In the genomic region with DNA sequence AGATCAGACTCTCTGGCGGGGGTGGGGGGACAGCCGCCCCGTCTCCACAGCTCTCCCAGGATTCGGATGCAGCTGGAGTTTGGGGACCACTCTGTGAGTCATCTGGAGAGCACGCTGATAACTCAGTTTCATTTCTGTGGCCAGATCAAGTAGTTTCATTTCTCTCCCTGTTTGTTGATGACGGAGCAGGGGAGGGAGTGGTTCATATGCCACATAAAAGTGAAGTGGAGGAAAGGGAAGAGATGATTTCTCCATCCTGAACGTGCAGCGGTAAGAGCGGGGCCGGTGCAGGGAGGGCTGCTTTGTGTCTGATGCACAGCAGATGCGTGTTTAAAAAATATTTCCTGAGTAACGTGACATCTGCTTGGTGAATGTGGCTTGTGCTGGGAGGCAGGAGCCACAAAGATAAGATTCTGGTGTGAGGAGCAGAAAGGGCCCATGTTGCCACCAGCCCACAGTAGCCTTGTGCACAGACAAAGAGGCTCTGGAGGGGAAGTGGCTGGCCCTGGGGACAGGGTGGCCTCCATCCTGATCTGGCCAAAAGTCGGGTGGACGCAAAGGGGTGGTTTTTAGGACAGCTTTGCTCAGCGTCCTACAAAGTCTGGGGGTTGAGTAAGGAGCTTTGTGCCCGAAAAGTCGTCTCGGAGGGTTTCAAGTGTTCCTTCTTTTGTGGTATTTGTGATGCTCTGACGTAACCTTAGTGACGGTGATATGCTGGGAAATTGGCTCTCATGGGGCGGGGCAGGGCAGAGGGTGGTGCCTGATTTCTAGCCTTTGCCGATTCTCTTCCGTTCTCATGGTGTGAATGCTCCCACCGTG, we compare ENCODE assay signal across 8 cellular contexts. TPM values are rescaled to one million over a fixed set of nuclear protein-coding genes. Genes with fewer than 3 reads are reported as not detected.
DNase-seq lines count a peak whose midpoint lies in the region; ATAC-seq, FAIRE-seq and TF ChIP-seq lines count a peak whose summit lies in the region.

A gene with protein sequence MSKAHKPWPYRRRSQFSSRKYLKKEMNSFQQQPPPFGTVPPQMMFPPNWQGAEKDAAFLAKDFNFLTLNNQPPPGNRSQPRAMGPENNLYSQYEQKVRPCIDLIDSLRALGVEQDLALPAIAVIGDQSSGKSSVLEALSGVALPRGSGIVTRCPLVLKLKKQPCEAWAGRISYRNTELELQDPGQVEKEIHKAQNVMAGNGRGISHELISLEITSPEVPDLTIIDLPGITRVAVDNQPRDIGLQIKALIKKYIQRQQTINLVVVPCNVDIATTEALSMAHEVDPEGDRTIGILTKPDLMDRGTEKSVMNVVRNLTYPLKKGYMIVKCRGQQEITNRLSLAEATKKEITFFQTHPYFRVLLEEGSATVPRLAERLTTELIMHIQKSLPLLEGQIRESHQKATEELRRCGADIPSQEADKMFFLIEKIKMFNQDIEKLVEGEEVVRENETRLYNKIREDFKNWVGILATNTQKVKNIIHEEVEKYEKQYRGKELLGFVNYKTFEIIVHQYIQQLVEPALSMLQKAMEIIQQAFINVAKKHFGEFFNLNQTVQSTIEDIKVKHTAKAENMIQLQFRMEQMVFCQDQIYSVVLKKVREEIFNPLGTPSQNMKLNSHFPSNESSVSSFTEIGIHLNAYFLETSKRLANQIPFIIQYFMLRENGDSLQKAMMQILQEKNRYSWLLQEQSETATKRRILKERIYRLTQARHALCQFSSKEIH (plus strand): TSS at position 242 of the 819 bp plus-strand sequence. CDS start 14,880 bp downstream, outside the sequence.

- no peaks in the 10 kb centered on the region for H3K9me1 ChIP-seq in keratinocyte (ENCODE audit: control insufficient read depth, extremely low read depth, insufficient read depth, low read length)

- peak; percentile 67 for TF ChIP-seq POLR2A in GM18526 (IDR thresholded peaks at IDR 0.05; ENCODE audit: extremely low read depth, insufficient read length)

- H4K20me1 ChIP-seq in keratinocyte (ENCODE audit: control insufficient read depth, extremely low read depth, insufficient read depth, low read length): no peaks in the 10 kb centered on the region

- H3K36me3 Mint-ChIP-seq in activated naive CD8-positive, alpha-beta T cell treated with anti-CD3 and anti-CD28 coated beads, Interleukin-2, amount 10 ng/mL, durations not matched to agents 7 days and 5 days: peaks cover 26% of the 10 kb centered on the region

- H3K36me3 ChIP-seq in keratinocyte (ENCODE audit: control insufficient read depth in 2 of 2, extremely low read depth in 1 of 2, insufficient read depth in 2 of 2, low read length in 2 of 2): no peaks in the 10 kb centered on the region

- POLR2A ChIA-PET in activated naive CD8-positive, alpha-beta T cell treated with anti-CD3 and anti-CD28 coated beads, Interleukin-2, amount 10 ng/mL, durations not matched to agents 7 days and 5 days (lab: Charles Lee): interaction anchor here (0.7 to 8.0 kb wide), 14 partner anchors 9 to 702 kb away, joined by 3 to 233 read pairs (median 6); a partner anchor contains a TSS

- peak within 1 kb of the TSS; percentile 8 for H3K4me2 ChIP-seq in keratinocyte (ENCODE audit: control insufficient read depth, extremely low read depth, insufficient read depth, low read depth, low read length)

- no peak within 1 kb of the TSS for H3K9ac ChIP-seq in keratinocyte (ENCODE audit: control insufficient read depth, extremely low read depth, insufficient read depth, low read length)

- H3K27me3 Mint-ChIP-seq in activated naive CD8-positive, alpha-beta T cell treated with anti-CD3 and anti-CD28 coated beads, Interleukin-2, amount 10 ng/mL, durations not matched to agents 7 days and 5 days: no peaks in the 10 kb centered on the region

- TF ChIP-seq CTCF in keratinocyte (optimal IDR thresholded peaks at IDR 0.05 in 1 of 3, IDR thresholded peaks at IDR 0.05 in 1 of 3, conservative IDR thresholded peaks at IDR 0.05 in 1 of 3; ENCODE audit: extremely low read depth in 1 of 3, insufficient read depth in 2 of 3, low read length in 3 of 3): no peak

- no peaks in the 10 kb centered on the region for H3K79me2 ChIP-seq in keratinocyte (ENCODE audit: control insufficient read depth, insufficient read depth, low read length)

- no peak within 1 kb of the TSS for H3K27ac ChIP-seq in keratinocyte (ENCODE audit: control insufficient read depth, insufficient read depth, low read length)

- no peaks in the 10 kb centered on the region for H3K4me1 ChIP-seq in keratinocyte (ENCODE audit: control insufficient read depth, extremely low read depth, insufficient read depth, low read length)

- H3K4me3 ChIP-seq in keratinocyte (ENCODE audit: control insufficient read depth in 2 of 3, extremely low read depth in 1 of 3, insufficient read depth in 2 of 3, low read depth in 1 of 3, low read length in 3 of 3): peak within 1 kb of the TSS in 1 of 3 experiments; percentile 5

- H3K27me3 ChIP-seq in keratinocyte (ENCODE audit: control insufficient read depth, extremely low read depth, insufficient read depth, low read length): peaks cover 12% of the 10 kb centered on the region

- H3K9me3 ChIP-seq in keratinocyte (ENCODE audit: control insufficient read depth, low read depth, low read length): no peaks in the 10 kb centered on the region

- no peak within 1 kb of the TSS for H2AFZ ChIP-seq in keratinocyte (ENCODE audit: control insufficient read depth, low read length)

- ATAC-seq in HG03045 (IDR thresholded peaks at IDR 0.05; ENCODE audit: unreplicated experiment): peak; percentile 54
- peak; percentile 33 for ATAC-seq in SK-N-SH treated with all-trans-retinoic acid at 6 μM for 48 hours
- ATAC-seq in activated naive CD8-positive, alpha-beta T cell treated with anti-CD3 and anti-CD28 coated beads, Interleukin-2, amount 10 ng/mL, durations not matched to agents 7 days and 5 days (ENCODE audit: low read depth): peak; percentile 79

- peak within 1 kb of the TSS; percentile 91 for H3K4me3 Mint-ChIP-seq in activated naive CD8-positive, alpha-beta T cell treated with anti-CD3 and anti-CD28 coated beads, Interleukin-2, amount 10 ng/mL, durations not matched to agents 7 days and 5 days

- DNase-seq in activated naive CD8-positive, alpha-beta T cell treated with anti-CD3 and anti-CD28 coated beads, Interleukin-2, amount 10 ng/mL, durations not matched to agents 7 days and 5 days: peak; percentile 82
- DNase-seq in keratinocyte (ENCODE audit: low read depth, low spot score) (no peak), NCI-H146 (lab: John Stamatoyannopoulos, UW) (no peak), NCI-H1048 (lab: John Stamatoyannopoulos, UW) (no peak)
- DNase-seq in stimulated activated CD4-positive, alpha-beta T cell treated with anti-CD3 and anti-CD28 coated beads, Interleukin-4, amount 100 ng/mL, for 48 hours (ENCODE audit: low read depth in 2 of 2): peak; percentile 53 to 58

- peaks cover 47% of the 10 kb centered on the region for H3K4me1 Mint-ChIP-seq in activated naive CD8-positive, alpha-beta T cell treated with anti-CD3 and anti-CD28 coated beads, Interleukin-2, amount 10 ng/mL, durations not matched to agents 7 days and 5 days

- H3K9me3 Mint-ChIP-seq in activated naive CD8-positive, alpha-beta T cell treated with anti-CD3 and anti-CD28 coated beads, Interleukin-2, amount 10 ng/mL, durations not matched to agents 7 days and 5 days: no peaks in the 10 kb centered on the region

- peak within 1 kb of the TSS; percentile 99 for H3K27ac Mint-ChIP-seq in activated naive CD8-positive, alpha-beta T cell treated with anti-CD3 and anti-CD28 coated beads, Interleukin-2, amount 10 ng/mL, durations not matched to agents 7 days and 5 days

- dilution Hi-C loops in keratinocyte (cut with MboI; ENCODE audit: extremely low pct_ligation_motif_present, low sequenced_read_pairs): no loop called here

- FAIRE-seq in keratinocyte (lab: Jason Lieb, UNC): no peak

TF ChIP-seq in SK-N-SH treated with all-trans-retinoic acid at 6 μM for 48 hours, 23 proteins besides CTCF, POLR2A, EP300 and RAD21 (continues in another document):
- TF ChIP-seq TCF4 (CRISPR knock-in tag; IDR thresholded peaks at IDR 0.05; ENCODE audit: borderline replicate concordance): no peak
- TF ChIP-seq TOX (CRISPR knock-in tag; IDR thresholded peaks at IDR 0.05; ENCODE audit: borderline replicate concordance): no peak
- TF ChIP-seq ZNF70 (CRISPR knock-in tag; IDR thresholded peaks at IDR 0.05): no peak
- TF ChIP-seq BACH2 (CRISPR knock-in tag; IDR thresholded peaks at IDR 0.05; ENCODE audit: borderline replicate concordance): no peak
- TF ChIP-seq ZFP30 (CRISPR knock-in tag; IDR thresholded peaks at IDR 0.05): no peak
- TF ChIP-seq, protein P1, sequence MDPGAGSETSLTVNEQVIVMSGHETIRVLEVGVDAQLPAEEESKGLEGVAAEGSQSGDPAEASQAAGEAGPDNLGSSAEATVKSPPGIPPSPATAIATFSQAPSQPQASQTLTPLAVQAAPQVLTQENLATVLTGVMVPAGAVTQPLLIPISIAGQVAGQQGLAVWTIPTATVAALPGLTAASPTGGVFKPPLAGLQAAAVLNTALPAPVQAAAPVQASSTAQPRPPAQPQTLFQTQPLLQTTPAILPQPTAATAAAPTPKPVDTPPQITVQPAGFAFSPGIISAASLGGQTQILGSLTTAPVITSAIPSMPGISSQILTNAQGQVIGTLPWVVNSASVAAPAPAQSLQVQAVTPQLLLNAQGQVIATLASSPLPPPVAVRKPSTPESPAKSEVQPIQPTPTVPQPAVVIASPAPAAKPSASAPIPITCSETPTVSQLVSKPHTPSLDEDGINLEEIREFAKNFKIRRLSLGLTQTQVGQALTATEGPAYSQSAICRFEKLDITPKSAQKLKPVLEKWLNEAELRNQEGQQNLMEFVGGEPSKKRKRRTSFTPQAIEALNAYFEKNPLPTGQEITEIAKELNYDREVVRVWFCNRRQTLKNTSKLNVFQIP (CRISPR knock-in tag; IDR thresholded peaks at IDR 0.05; ENCODE audit: borderline replicate concordance, low read depth): no peak

RNA-seq across cellular contexts. Expression of the gene that starts here (rescaled TPM):
- 100 to 1,000 TPM; 103 to 106 TPM for total RNA-seq in activated naive CD8-positive, alpha-beta T cell treated with anti-CD3 and anti-CD28 coated beads, Interleukin-2, amount 10 ng/mL, durations not matched to agents 7 days and 5 days
- polyA plus RNA-seq in keratinocyte: 6.8 to 11.0 TPM (median 7.1 TPM) in 3 replicates
- not detected for polyA plus RNA-seq in keratinocyte (2011; ENCODE audit: low read depth)
- polyA plus RNA-seq in keratinocyte (2011; cell fraction: cytosol; rRNA removed): 3.3 and 6.1 TPM in 2 replicates
- 8.2 and 8.6 TPM in 2 replicates for polyA plus RNA-seq in keratinocyte (2011; cell fraction: nucleus; rRNA removed)
- 0.14 and 9.2 TPM in 2 replicates for polyA plus RNA-seq in keratinocyte (2012; ENCODE audit: low replicate concordance)
- 5.3 to 7.3 TPM (median 6.3 TPM) in 3 replicates for polyA minus RNA-seq in keratinocyte
- 2.3 TPM for polyA minus RNA-seq in keratinocyte (2011; cell fraction: cytosol; rRNA and poly(A)+ RNA removed)
- polyA minus RNA-seq in keratinocyte (2011; cell fraction: nucleus; rRNA and poly(A)+ RNA removed): 3.5 and 3.6 TPM in 2 replicates

Comparison
In these comparisons a context has a peak if more than half of its experiments do, and no peak if none do; other contexts are left out.
1. DNase-seq: peak in activated naive CD8-positive, alpha-beta T cell treated with anti-CD3 and anti-CD28 coated beads, Interleukin-2, amount 10 ng/mL, durations not matched to agents 7 days and 5 days (single experiment) and stimulated activated CD4-positive, alpha-beta T cell treated with anti-CD3 and anti-CD28 coated beads, Interleukin-4, amount 100 ng/mL, for 48 hours (2 of 2); none in keratinocyte (single experiment), NCI-H146 (single experiment) and NCI-H1048 (single experiment).
2. Peak in every context shown above with its lines, with median percentiles within 50 percentile points of each other: ATAC-seq.